Comparison of ENCODE assay signal across 1 cellular context in the genomic region with DNA sequence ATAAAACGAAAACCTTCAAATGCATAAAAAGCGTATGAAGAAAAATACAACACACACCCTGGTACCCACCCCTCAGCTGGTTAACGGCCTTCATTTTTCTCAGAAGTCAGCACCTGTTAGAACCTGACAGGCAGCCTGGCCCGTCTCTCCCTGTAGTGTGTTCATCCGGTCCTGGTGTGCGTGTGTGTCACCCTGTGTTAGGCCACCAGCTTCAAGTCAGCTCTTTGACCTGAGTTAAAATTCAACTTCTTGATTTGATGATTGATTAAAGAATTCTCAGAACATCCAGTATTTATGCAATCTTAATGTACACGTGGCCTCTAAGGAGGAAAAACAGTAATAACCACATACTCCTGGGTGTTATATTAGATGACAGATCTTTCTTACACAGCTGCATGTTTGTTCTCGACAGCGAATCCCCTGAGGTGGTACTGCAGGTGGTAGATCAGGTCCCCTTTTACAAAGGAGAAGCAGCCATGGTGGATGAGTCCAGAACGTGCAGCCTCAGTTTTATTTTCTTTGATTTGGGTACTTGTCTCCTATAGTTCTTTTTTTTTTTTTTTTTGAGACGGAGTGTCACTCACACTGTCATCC.
TF ChIP-seq lines count a peak whose summit lies in the region.

No MANE protein-coding gene starts in this region.

TF ChIP-seq in WTC11, 78 proteins besides CTCF, POLR2A, EP300 and RAD21 (continued from another document):
- TF ChIP-seq, protein P1, sequence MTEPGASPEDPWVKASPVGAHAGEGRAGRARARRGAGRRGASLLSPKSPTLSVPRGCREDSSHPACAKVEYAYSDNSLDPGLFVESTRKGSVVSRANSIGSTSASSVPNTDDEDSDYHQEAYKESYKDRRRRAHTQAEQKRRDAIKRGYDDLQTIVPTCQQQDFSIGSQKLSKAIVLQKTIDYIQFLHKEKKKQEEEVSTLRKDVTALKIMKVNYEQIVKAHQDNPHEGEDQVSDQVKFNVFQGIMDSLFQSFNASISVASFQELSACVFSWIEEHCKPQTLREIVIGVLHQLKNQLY (CRISPR knock-in tag; IDR thresholded peaks at IDR 0.05) = no peak
- no peak for TF ChIP-seq CREM (CRISPR knock-in tag; IDR thresholded peaks at IDR 0.05)
